10 cellular contexts compared by ENCODE assay signal in genomic region chr2:71995067-71995665, GRCh38.
DNase-seq lines count a peak whose midpoint lies in the region; ATAC-seq and TF ChIP-seq lines count a peak whose summit lies in the region.
"Had no signal": no experiment of that assay in that cellular context is flagged by ENCODE, and none has a peak within 500 bp of the region (broad histone marks: within the 10 kb centered on the region; RNA-seq: fewer than 3 reads in every experiment).

No MANE protein-coding gene starts in this region.

- no peak overlapping the region for H3K27ac ChIP-seq in left ventricle myocardium inferior (replicated peaks)
- H3K27ac ChIP-seq in RWPE1: no peak overlapping the region

- no peaks in the 10 kb centered on the region for H3K4me1 Mint-ChIP-seq in T-helper 17 cell
- H3K4me1 Mint-ChIP-seq: activated CD4-positive, alpha-beta T cell treated with anti-CD3 and anti-CD28 coated beads, Interleukin-2, amount 10 ng/mL, durations not matched to agents 7 days and 5 days had no signal

- ATAC-seq in left cardiac atrium (no peak), T-helper 17 cell (no peak), HG03439 (IDR thresholded peaks at IDR 0.05; ENCODE audit: unreplicated experiment) (no peak)
- no peak for ATAC-seq in activated naive CD4-positive, alpha-beta T cell treated with anti-CD3 and anti-CD28 coated beads, Interleukin-2, amount 50 U/mL, for 72 hours

- TF ChIP-seq CTCF in left ventricle myocardium inferior (IDR thresholded peaks at IDR 0.05; ENCODE audit: borderline replicate concordance) (peak; percentile 52), RWPE1 (conservative IDR thresholded peaks at IDR 0.05; ENCODE audit: low read depth) (peak; percentile 13; the same call in 1 of the 2 replicates), fibroblast of the aortic adventitia (IDR thresholded peaks at IDR 0.05; ENCODE audit: insufficient read depth, low read length) (peak; percentile 55)

- no peak overlapping the region for H3K4me3 Mint-ChIP-seq in T-helper 17 cell
- H3K4me3 Mint-ChIP-seq: activated CD4-positive, alpha-beta T cell treated with anti-CD3 and anti-CD28 coated beads, Interleukin-2, amount 10 ng/mL, durations not matched to agents 7 days and 5 days had no signal

- no peaks in the 10 kb centered on the region for H3K36me3 Mint-ChIP-seq in T-helper 17 cell (ENCODE audit: low read depth)
- H3K36me3 Mint-ChIP-seq in activated naive CD4-positive, alpha-beta T cell treated with anti-CD3 and anti-CD28 coated beads, Interleukin-2, amount 50 U/mL, for 72 hours: no peaks in the 10 kb centered on the region

- H3K36me3 ChIP-seq in left ventricle myocardium inferior: no peaks in the 10 kb centered on the region

- CTCF ChIA-PET in RWPE1 (lab: Yijun Ruan, JAX): interaction anchor here (0.6 to 1.4 kb wide), 12 partner anchors 9 to 241 kb away, joined by 3 to 8 read pairs (median 3); no protein-coding TSS in a partner anchor

- no peak overlapping the region for H3K27ac Mint-ChIP-seq in T-helper 17 cell
- no peak overlapping the region for H3K27ac Mint-ChIP-seq in activated naive CD4-positive, alpha-beta T cell treated with anti-CD3 and anti-CD28 coated beads, Interleukin-2, amount 50 U/mL, for 72 hours
- H3K27ac Mint-ChIP-seq: activated CD4-positive, alpha-beta T cell treated with anti-CD3 and anti-CD28 coated beads, Interleukin-2, amount 10 ng/mL, durations not matched to agents 7 days and 5 days had no signal

- DNase-seq in left ventricle myocardium inferior (no peak), left cardiac atrium (no peak), RWPE1 (ENCODE audit: low spot score) (peak; percentile 32), fibroblast of the aortic adventitia (ENCODE audit: low read depth) (peak; percentile 62), T-helper 17 cell (no peak)
- no peak for DNase-seq in activated naive CD4-positive, alpha-beta T cell treated with anti-CD3 and anti-CD28 coated beads, Interleukin-2, amount 50 U/mL, for 72 hours (ENCODE audit: low spot score in 2 of 2)
- DNase-seq in activated CD8-positive, alpha-beta memory T cell treated with anti-CD3 and anti-CD28 coated beads, Interleukin-2, amount 50 U/mL, for 48 hours: no peak
- DNase-seq: activated CD4-positive, alpha-beta T cell treated with anti-CD3 and anti-CD28 coated beads, Interleukin-2, amount 10 ng/mL, durations not matched to agents 7 days and 5 days; GDM1 had no signal

- peaks cover 26% of the 10 kb centered on the region for H3K27me3 ChIP-seq in left ventricle myocardium inferior (ENCODE audit: low read depth)

- H3K9me3 Mint-ChIP-seq in activated naive CD4-positive, alpha-beta T cell treated with anti-CD3 and anti-CD28 coated beads, Interleukin-2, amount 50 U/mL, for 72 hours: no peaks in the 10 kb centered on the region
- H3K9me3 Mint-ChIP-seq: activated CD4-positive, alpha-beta T cell treated with anti-CD3 and anti-CD28 coated beads, Interleukin-2, amount 10 ng/mL, durations not matched to agents 7 days and 5 days had no signal

- POLR2A ChIA-PET in RWPE1 (lab: Yijun Ruan, JAX; ENCODE audit: low non-redundant PET): no interaction called here

- H3K4me3 ChIP-seq in left ventricle myocardium inferior (no peak overlapping the region), fibroblast of the aortic adventitia (ENCODE audit: low read depth, low read length) (no peak overlapping the region)

- H3K9me3 ChIP-seq in left ventricle myocardium inferior (replicated peaks) (no peaks in the 10 kb centered on the region), T-helper 17 cell (ENCODE audit: control insufficient read depth, low read length, poor library complexity, severe bottlenecking) (no peaks in the 10 kb centered on the region)

- intact Hi-C loops in left ventricle myocardium inferior (cut with micrococcal nuclease) (no loop called here), left cardiac atrium (cut with DNase I) (loop anchor here in 1 of 2 donors (10.0 kb wide), 1 partner anchor 190 kb away; no protein-coding TSS in a partner anchor)

- no peaks in the 10 kb centered on the region for H3K4me1 ChIP-seq in left ventricle myocardium inferior

- peaks cover 9% of the 10 kb centered on the region for H3K27me3 Mint-ChIP-seq in T-helper 17 cell
- H3K27me3 Mint-ChIP-seq: activated CD4-positive, alpha-beta T cell treated with anti-CD3 and anti-CD28 coated beads, Interleukin-2, amount 10 ng/mL, durations not matched to agents 7 days and 5 days had no signal

Comparison
In these comparisons a context has a peak if more than half of its experiments do, and no peak if none do; other contexts are left out.
1. DNase-seq: peak in RWPE1 (single experiment) and fibroblast of the aortic adventitia (single experiment); none in left ventricle myocardium inferior (single experiment), left cardiac atrium (single experiment), T-helper 17 cell (0 of 3), activated naive CD4-positive, alpha-beta T cell treated with anti-CD3 and anti-CD28 coated beads, Interleukin-2, amount 50 U/mL, for 72 hours (0 of 2) and activated CD8-positive, alpha-beta memory T cell treated with anti-CD3 and anti-CD28 coated beads, Interleukin-2, amount 50 U/mL, for 48 hours (single experiment).
2. Peak in every context shown above with its lines, with median percentiles within 50 percentile points of each other: CTCF ChIP-seq.